ENCODE assay signal across 18 cellular contexts in genomic region chr1:8945568-8945967, GRCh38. TPM values are rescaled to one million over a fixed set of nuclear protein-coding genes. Genes with fewer than 3 reads are reported as not detected.
A peak's percentile ranks its signal among the peaks of the same experiment; 100 is the strongest.
DNase-seq lines count a peak whose midpoint lies in the region; ATAC-seq and TF ChIP-seq lines count a peak whose summit lies in the region.
"Had no signal": no experiment of that assay in that cellular context is flagged by ENCODE, and none has a peak within 500 bp of the region (broad histone marks: within the 10 kb centered on the region; RNA-seq: fewer than 3 reads in every experiment).

TSS of gene CA6 (plus strand) at chr1:8945868. CDS start at chr1:8945887, 19 bp downstream.

- peaks cover 76% of the 10 kb centered on the region for H3K4me1 Mint-ChIP-seq in T-helper 1 cell treated with Interleukin-12 subunit alpha and Interleukin-12 subunit beta and Interleukin-4 antibody, amounts not matched to agents 30 μg/mL and 1 μg/mL, for 36 hours (ENCODE audit: low read depth)
- peaks cover 33 to 73% (median 45%) of the 10 kb centered on the region in 3 donors for H3K4me1 Mint-ChIP-seq in CD8-positive, alpha-beta memory T cell
- H3K4me1 Mint-ChIP-seq in activated CD8-positive, alpha-beta T cell treated with anti-CD3 and anti-CD28 coated beads, Interleukin-2, amount 10 ng/mL, durations not matched to agents 7 days and 5 days (ENCODE audit: low read depth) = peaks cover 95% of the 10 kb centered on the region

- no peaks in the 10 kb centered on the region for H3F3A ChIP-seq in PC-9 (ENCODE audit: insufficient read depth, low read depth)

- no TSS peak for BruUV-seq in PC-9 (replicated peaks; lab: Mats Ljungman, UMichigan)

- H3K9me3 ChIP-seq in CD8-positive, alpha-beta memory T cell (ENCODE audit: low read length) = no peaks in the 10 kb centered on the region
- H3K9me3 ChIP-seq in PC-9 (ENCODE audit: insufficient read depth, low read depth) = no peaks in the 10 kb centered on the region
- H3K9me3 ChIP-seq: A549, body of pancreas, lower lobe of right lung, stomach had no signal

- no peak within 1 kb of the TSS for H3K27ac ChIP-seq in CD8-positive, alpha-beta memory T cell (ENCODE audit: low read depth, low read length)
- peak within 1 kb of the TSS; percentile 65 for H3K27ac ChIP-seq in layer of hippocampus (ENCODE audit: low read depth, low read length)
- no peak within 1 kb of the TSS for H3K27ac ChIP-seq in PC-9
- H3K27ac ChIP-seq: A549, body of pancreas, lower lobe of right lung, stomach had no signal

- H3K4me1 ChIP-seq in CD8-positive, alpha-beta memory T cell (ENCODE audit: insufficient read depth, low read length) = peaks cover 60% of the 10 kb centered on the region
- 0 out of 2 replicates have a peak, but pooled peaks cover 4% of the 10 kb centered on the region for H3K4me1 ChIP-seq in PC-9 (replicated peaks; ENCODE audit: insufficient read depth)
- H3K4me1 ChIP-seq: body of pancreas, lower lobe of right lung, stomach had no signal

- no peaks in the 10 kb centered on the region for H3K79me2 ChIP-seq in PC-9 (ENCODE audit: low read depth)

- H3K4me3 ChIP-seq in CD8-positive, alpha-beta memory T cell (ENCODE audit: low read length) = no peak within 1 kb of the TSS
- H3K4me3 ChIP-seq in PC-9 = no peak within 1 kb of the TSS
- H3K4me3 ChIP-seq: A549, body of pancreas, lower lobe of right lung, stomach had no signal

- no peak for DNase-seq in T-helper 1 cell
- no peak for DNase-seq in CD8-positive, alpha-beta memory T cell
- no peak for DNase-seq in activated CD8-positive, alpha-beta T cell treated with anti-CD3 and anti-CD28 coated beads, Interleukin-2, amount 10 ng/mL, durations not matched to agents 7 days and 5 days
- no peak for DNase-seq in PC-9
- DNase-seq in KBM-7 = no peak
- DNase-seq: body of pancreas; lower lobe of right lung; NCI-H1105; NK-92 treated with Interleukin-12 subunit alpha and Interleukin-12 subunit beta, amount 100 ng/mL, for 24 hours; stimulated activated CD4-positive, alpha-beta T cell treated with anti-CD3 and anti-CD28 coated beads, Interleukin-12 subunit alpha, Interleukin-12 subunit beta, amount 100 ng/mL, for 4 hours; stomach had no signal

- no peaks in the 10 kb centered on the region for H4K20me1 ChIP-seq in PC-9 (ENCODE audit: insufficient read depth)

- no peaks in the 10 kb centered on the region for H3K27me3 ChIP-seq in CD8-positive, alpha-beta memory T cell (ENCODE audit: insufficient read depth, low read length, poor library complexity, severe bottlenecking)
- H3K27me3 ChIP-seq in layer of hippocampus (ENCODE audit: control insufficient read depth, insufficient read depth, low read length) (no peaks in the 10 kb centered on the region), PC-9 (ENCODE audit: insufficient read depth, low read depth) (no peaks in the 10 kb centered on the region)
- H3K27me3 ChIP-seq: body of pancreas, stomach had no signal

- CTCF ChIA-PET in CD8-positive, alpha-beta memory T cell (lab: Charles Lee) = interaction anchor here (1.2 to 2.1 kb wide), 2 partner anchors 18 to 42 kb away, joined by 5 read pairs; no protein-coding TSS in a partner anchor
- CTCF ChIA-PET in activated CD8-positive, alpha-beta T cell treated with anti-CD3 and anti-CD28 coated beads, Interleukin-2, amount 10 ng/mL, durations not matched to agents 7 days and 5 days (lab: Charles Lee) = interaction anchor here (1.3 to 14.0 kb wide), 7 partner anchors 14 to 59 kb away, joined by 3 to 118 read pairs (median 9); no protein-coding TSS in a partner anchor
- CTCF ChIA-PET in PC-9 (lab: Charles Lee) = no interaction called here

- H3K9me2 ChIP-seq in PC-9 (ENCODE audit: insufficient read depth) = no peaks in the 10 kb centered on the region

- peak within 1 kb of the TSS; percentile 97 for H3K27ac Mint-ChIP-seq in T-helper 1 cell treated with Interleukin-12 subunit alpha and Interleukin-12 subunit beta and Interleukin-4 antibody, amounts not matched to agents 30 μg/mL and 1 μg/mL, for 36 hours
- peak within 1 kb of the TSS in 6 of 8 donors; percentile 57 to 95 (median 82) for H3K27ac Mint-ChIP-seq in CD8-positive, alpha-beta memory T cell
- H3K27ac Mint-ChIP-seq in activated CD8-positive, alpha-beta T cell treated with anti-CD3 and anti-CD28 coated beads, Interleukin-2, amount 10 ng/mL, durations not matched to agents 7 days and 5 days = peak within 1 kb of the TSS; percentile 97

- ATAC-seq in activated CD8-positive, alpha-beta T cell treated with anti-CD3 and anti-CD28 coated beads, Interleukin-2, amount 10 ng/mL, durations not matched to agents 7 days and 5 days = no peak
- no peak for ATAC-seq in HG02763 (IDR thresholded peaks at IDR 0.05; ENCODE audit: unreplicated experiment)
- ATAC-seq: A549, body of pancreas, lower lobe of right lung had no signal

- H3K4me2 ChIP-seq in PC-9 = no peak within 1 kb of the TSS
- H3K4me2 ChIP-seq: A549 had no signal

- no peak for TF ChIP-seq CTCF in PC-9 (conservative IDR thresholded peaks at IDR 0.05)

- H3K36me3 Mint-ChIP-seq in T-helper 1 cell treated with Interleukin-12 subunit alpha and Interleukin-12 subunit beta and Interleukin-4 antibody, amounts not matched to agents 30 μg/mL and 1 μg/mL, for 36 hours (ENCODE audit: low read depth) = peaks cover 29% of the 10 kb centered on the region
- peaks cover 0 to 2% (median 0%) of the 10 kb centered on the region in 3 donors for H3K36me3 Mint-ChIP-seq in CD8-positive, alpha-beta memory T cell
- H3K36me3 Mint-ChIP-seq in activated CD8-positive, alpha-beta T cell treated with anti-CD3 and anti-CD28 coated beads, Interleukin-2, amount 10 ng/mL, durations not matched to agents 7 days and 5 days (ENCODE audit: low read depth) = peaks cover 63% of the 10 kb centered on the region

- no peaks in the 10 kb centered on the region for H3K9me3 Mint-ChIP-seq in T-helper 1 cell treated with Interleukin-12 subunit alpha and Interleukin-12 subunit beta and Interleukin-4 antibody, amounts not matched to agents 30 μg/mL and 1 μg/mL, for 36 hours
- no peaks in the 10 kb centered on the region for H3K9me3 Mint-ChIP-seq in CD8-positive, alpha-beta memory T cell
- H3K9me3 Mint-ChIP-seq in activated CD8-positive, alpha-beta T cell treated with anti-CD3 and anti-CD28 coated beads, Interleukin-2, amount 10 ng/mL, durations not matched to agents 7 days and 5 days (ENCODE audit: insufficient read depth) = no peaks in the 10 kb centered on the region
- H3K9me3 Mint-ChIP-seq: dendritic cell treated with granulocyte-macrophage colony-stimulating factor and Interleukin-4, amounts not matched to agents 40 ng/mL and 50 ng/mL, for 4 days had no signal

- H3K27me3 Mint-ChIP-seq in T-helper 1 cell treated with Interleukin-12 subunit alpha and Interleukin-12 subunit beta and Interleukin-4 antibody, amounts not matched to agents 30 μg/mL and 1 μg/mL, for 36 hours (ENCODE audit: low read depth) = no peaks in the 10 kb centered on the region
- peaks cover 0 to 2% of the 10 kb centered on the region in 2 donors for H3K27me3 Mint-ChIP-seq in CD8-positive, alpha-beta memory T cell
- H3K27me3 Mint-ChIP-seq in activated CD8-positive, alpha-beta T cell treated with anti-CD3 and anti-CD28 coated beads, Interleukin-2, amount 10 ng/mL, durations not matched to agents 7 days and 5 days (ENCODE audit: low read depth) = no peaks in the 10 kb centered on the region
- H3K27me3 Mint-ChIP-seq: dendritic cell treated with granulocyte-macrophage colony-stimulating factor and Interleukin-4, amounts not matched to agents 40 ng/mL and 50 ng/mL, for 4 days had no signal

- POLR2A ChIA-PET in CD8-positive, alpha-beta memory T cell (lab: Charles Lee) = no interaction called here
- POLR2A ChIA-PET in activated CD8-positive, alpha-beta T cell treated with anti-CD3 and anti-CD28 coated beads, Interleukin-2, amount 10 ng/mL, durations not matched to agents 7 days and 5 days (lab: Charles Lee) = interaction anchor here (2.0 to 16.3 kb wide), 5 partner anchors 8 to 67 kb away, joined by 7 to 410 read pairs (median 24); partner anchors contain the start of gene ENO1
- POLR2A ChIA-PET in PC-9 (lab: Charles Lee; ENCODE audit: unreplicated experiment) = interaction anchor here (0.8 kb wide), 1 partner anchor 736 kb away, joined by 5 read pairs; no protein-coding TSS in a partner anchor

- H2AFZ ChIP-seq in PC-9 = no peak within 1 kb of the TSS

- in situ Hi-C loops in KBM-7 (cut with MboI; ENCODE audit: low pct_unique_long_range_greater_than_20kb, low sequenced_read_pairs) = no loop called here

- intact Hi-C loops in PC-9 (cut with micrococcal nuclease; ENCODE audit: unreplicated experiment) = no loop called here

- no peaks in the 10 kb centered on the region for H3K36me3 ChIP-seq in CD8-positive, alpha-beta memory T cell (ENCODE audit: insufficient read depth, low read length)
- no peaks in the 10 kb centered on the region for H3K36me3 ChIP-seq in PC-9 (ENCODE audit: low read depth)
- H3K36me3 ChIP-seq: lower lobe of right lung, stomach had no signal

- H3K4me3 Mint-ChIP-seq in T-helper 1 cell treated with Interleukin-12 subunit alpha and Interleukin-12 subunit beta and Interleukin-4 antibody, amounts not matched to agents 30 μg/mL and 1 μg/mL, for 36 hours = peak within 1 kb of the TSS; percentile 44
- H3K4me3 Mint-ChIP-seq in CD8-positive, alpha-beta memory T cell = peak within 1 kb of the TSS in 6 of 7 donors; percentile 20 to 48 (median 36)
- peak within 1 kb of the TSS; percentile 65 for H3K4me3 Mint-ChIP-seq in activated CD8-positive, alpha-beta T cell treated with anti-CD3 and anti-CD28 coated beads, Interleukin-2, amount 10 ng/mL, durations not matched to agents 7 days and 5 days
- H3K4me3 Mint-ChIP-seq: dendritic cell treated with granulocyte-macrophage colony-stimulating factor and Interleukin-4, amounts not matched to agents 40 ng/mL and 50 ng/mL, for 4 days had no signal

RNA-seq across cellular contexts. Expression of gene CA6, which starts in this region (rescaled TPM):
- total RNA-seq in CD8-positive, alpha-beta memory T cell = 1 to 10 TPM; 1.2 to 1.4 TPM
- 3.7 TPM for polyA plus RNA-seq in CD8-positive, alpha-beta memory T cell
- 1 to 10 TPM; 6.3 to 6.4 TPM for total RNA-seq in activated CD8-positive, alpha-beta T cell treated with anti-CD3 and anti-CD28 coated beads, Interleukin-2, amount 10 ng/mL, durations not matched to agents 7 days and 5 days
- not detected in 2 replicates for total RNA-seq in PC-9 (2021)
- total RNA-seq: body of pancreas, esophagus mucosa, G401, lower lobe of right lung, stomach had no signal
- polyA plus RNA-seq: A549, stomach had no signal
